8 cellular contexts compared by ENCODE assay signal in genomic region chr20:17504898-17505663, GRCh38. TPM values are rescaled to one million over a fixed set of nuclear protein-coding genes. Genes with fewer than 3 reads are reported as not detected.
A peak's percentile ranks its signal among the peaks of the same experiment; 100 is the strongest.
DNase-seq lines count a peak whose midpoint lies in the region; ATAC-seq and TF ChIP-seq lines count a peak whose summit lies in the region.

No MANE protein-coding gene starts in this region.

- peak overlapping the region in 1 of 2 experiments; percentile 64 for H3K4ac ChIP-seq in mesenchymal stem cell (ENCODE audit: low read depth in 1 of 2, low read length in 2 of 2)

- H3K4me2 ChIP-seq in mesenchymal stem cell (ENCODE audit: low read length, poor library complexity, severe bottlenecking), result peak overlapping the region; percentile 97

- H2BK5ac ChIP-seq in mesenchymal stem cell (ENCODE audit: low read depth, low read length, poor library complexity, severe bottlenecking), result no peak overlapping the region

- no peak overlapping the region for H2AK5ac ChIP-seq in mesenchymal stem cell (ENCODE audit: low read length, severe bottlenecking)

- peak; percentile 57 for ATAC-seq in GM18870 (IDR thresholded peaks at IDR 0.05; ENCODE audit: unreplicated experiment)
- ATAC-seq in HG03139 (IDR thresholded peaks at IDR 0.05; ENCODE audit: unreplicated experiment), result peak; percentile 76

- 35 to 56% methylated on average over 10 to 30 of the region's 30 CpGs for WGBS in endodermal cell (ENCODE audit: insufficient coverage in 1 of 2, insufficient read length in 1 of 2), 2 experiments
- under 1% methylated on average over 30 of the region's 30 CpGs for WGBS in mesenchymal stem cell

- H3K9me3 ChIP-seq in endodermal cell (ENCODE audit: control insufficient read depth, low read length), result no peaks in the 10 kb centered on the region
- H3K9me3 ChIP-seq in mesenchymal stem cell (ENCODE audit: control insufficient read depth, low read length), result no peaks in the 10 kb centered on the region

- H3K14ac ChIP-seq in mesenchymal stem cell (ENCODE audit: low read length in 2 of 2), result no peak overlapping the region

- no peaks in the 10 kb centered on the region for H3K79me1 ChIP-seq in mesenchymal stem cell (replicated peaks; ENCODE audit: low read length, poor library complexity, severe bottlenecking)

- H3K27me3 Mint-ChIP-seq in endodermal cell (ENCODE audit: insufficient read depth), result no peaks in the 10 kb centered on the region

- TF ChIP-seq CTCF in endodermal cell (conservative IDR thresholded peaks at IDR 0.05), result peak; percentile 82

- peak overlapping the region; percentile 74 for H3K27ac Mint-ChIP-seq in endodermal cell

- peaks cover 2% of the 10 kb centered on the region for H3K36me3 Mint-ChIP-seq in endodermal cell (ENCODE audit: low read depth)

- H3K4me1 ChIP-seq in endodermal cell (ENCODE audit: control insufficient read depth, insufficient read depth, low read length), result no peaks in the 10 kb centered on the region
- peaks cover 6% of the 10 kb centered on the region for H3K4me1 ChIP-seq in mesenchymal stem cell (ENCODE audit: control insufficient read depth, insufficient read depth, low read depth, low read length)

- H2BK15ac ChIP-seq in mesenchymal stem cell (ENCODE audit: low read depth, poor library complexity, severe bottlenecking), result no peak overlapping the region

- H3K9ac ChIP-seq in endodermal cell (ENCODE audit: extremely low read depth, low read length, poor library complexity, severe bottlenecking), result no peak overlapping the region
- peak overlapping the region; percentile 76 for H3K9ac ChIP-seq in mesenchymal stem cell (ENCODE audit: low read length)

- no peak overlapping the region for H2BK12ac ChIP-seq in mesenchymal stem cell (ENCODE audit: low read length in 2 of 2)

- peak overlapping the region in 1 of 2 experiments; percentile 36 for H3K23ac ChIP-seq in mesenchymal stem cell (ENCODE audit: low read length in 2 of 2)

- H3K27ac ChIP-seq in endodermal cell (ENCODE audit: low read depth, low read length) (no peak overlapping the region), mesenchymal stem cell (ENCODE audit: low read length, poor library complexity, severe bottlenecking) (no peak overlapping the region)

- H2BK120ac ChIP-seq in mesenchymal stem cell (ENCODE audit: low read depth, low read length), result no peak overlapping the region

- peaks cover 29% of the 10 kb centered on the region for H3K4me1 Mint-ChIP-seq in endodermal cell

- H3K27me3 ChIP-seq in endodermal cell (ENCODE audit: control insufficient read depth, insufficient read depth, low read length, poor library complexity, severe bottlenecking) (no peaks in the 10 kb centered on the region), mesenchymal stem cell (ENCODE audit: control insufficient read depth in 1 of 2, insufficient read depth in 1 of 2, low read length in 2 of 2) (peaks cover 0 to 29% of the 10 kb centered on the region in 2 experiments)

- peak; percentile 63 to 69 for DNase-seq in AML-193 (lab: John Stamatoyannopoulos, UW)
- DNase-seq in NCI-H345 treated with DMSO at 0.1 percent for 48 hours (lab: John Stamatoyannopoulos, UW; ENCODE audit: unreplicated experiment), result peak; percentile 37
- peak; percentile 53 to 63 for DNase-seq in activated CD4-positive, alpha-beta T cell treated with anti-CD3 and anti-CD28 coated beads, Interleukin-2, amount 50 U/mL, for 48 hours
- peak; percentile 88 for DNase-seq in endodermal cell
- peak; percentile 75 for DNase-seq in mesenchymal stem cell
- DNase-seq in stimulated activated CD8-positive, alpha-beta memory T cell treated with anti-CD3 and anti-CD28 coated beads, Interleukin-4, amount 100 ng/mL, for 4 hours (ENCODE audit: low read depth in 2 of 2, low spot score in 1 of 2), result peak; percentile 18

- peak overlapping the region; percentile 52 for H3K4me3 Mint-ChIP-seq in endodermal cell

- H3K18ac ChIP-seq in mesenchymal stem cell (ENCODE audit: low read depth in 1 of 2, low read length in 2 of 2), result peak overlapping the region; percentile 1 to 74

- H3K4me3 ChIP-seq in endodermal cell (ENCODE audit: low read length) (peak overlapping the region; percentile 38), mesenchymal stem cell (ENCODE audit: insufficient read depth in 1 of 2, low read depth in 1 of 2, low read length in 2 of 2) (peak overlapping the region; percentile 48 to 75)

- no peak overlapping the region for H4K91ac ChIP-seq in mesenchymal stem cell (ENCODE audit: low read length)

- H2AFZ ChIP-seq in mesenchymal stem cell (ENCODE audit: low read depth, low read length), result peak overlapping the region; percentile 76

- H3K9me3 Mint-ChIP-seq in endodermal cell, result no peaks in the 10 kb centered on the region

- peak overlapping the region; percentile 53 for H4K8ac ChIP-seq in mesenchymal stem cell (ENCODE audit: low read length)

- H3K36me3 ChIP-seq in endodermal cell (ENCODE audit: control insufficient read depth, insufficient read depth, low read length) (no peaks in the 10 kb centered on the region), mesenchymal stem cell (ENCODE audit: control insufficient read depth in 1 of 2, insufficient read depth in 2 of 2, low read depth in 1 of 2, low read length in 2 of 2) (peaks cover 0 to 4% of the 10 kb centered on the region in 2 experiments)

RNA-seq across cellular contexts. Expression of gene BFSP1, which starts 26.1 kb away (rescaled TPM):
- 10 to 100 TPM in 1 of 2 donors, 1 to 10 TPM in 1; 9.4 to 12.0 TPM for total RNA-seq in endodermal cell
- polyA plus RNA-seq in endodermal cell (2013, experiment 1 of 2), result 1.3 TPM
- 1.4 TPM for polyA plus RNA-seq in endodermal cell (2013, experiment 2 of 2)
- 6.3 TPM for polyA plus RNA-seq in mesenchymal stem cell (2013, experiment 1 of 2)
- 6.0 TPM for polyA plus RNA-seq in mesenchymal stem cell (2013, experiment 2 of 2)

Comparison
In these comparisons a context has a peak if more than half of its experiments do, and no peak if none do; other contexts are left out.
1. DNase-seq: peak in every context shown above with its lines; median percentile 88 in endodermal cell; 75 in mesenchymal stem cell; 66 in AML-193; 58 in activated CD4-positive, alpha-beta T cell treated with anti-CD3 and anti-CD28 coated beads, Interleukin-2, amount 50 U/mL, for 48 hours; 37 in NCI-H345 treated with DMSO at 0.1 percent for 48 hours; 18 in stimulated activated CD8-positive, alpha-beta memory T cell treated with anti-CD3 and anti-CD28 coated beads, Interleukin-4, amount 100 ng/mL, for 4 hours.